ENCODE assay signal across 8 cellular contexts in the genomic region with DNA sequence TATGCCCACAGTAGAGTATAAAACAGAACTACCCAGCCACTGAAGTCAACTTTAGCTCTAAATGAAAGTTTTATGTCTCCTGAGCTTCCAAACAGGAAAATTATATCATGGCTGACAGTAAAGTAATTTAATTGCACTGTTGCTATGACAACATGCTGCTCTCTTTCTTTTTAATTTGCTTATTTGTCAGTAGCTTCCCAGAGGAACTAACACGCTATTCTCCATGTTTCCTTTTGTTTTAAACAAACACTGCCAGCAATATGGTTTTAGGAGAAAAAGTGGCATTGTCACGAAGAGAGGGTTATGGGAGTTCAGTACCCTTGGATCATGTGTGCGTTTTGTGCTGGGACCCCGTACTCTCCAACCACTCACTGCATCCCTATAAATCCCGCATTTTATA. TPM values are rescaled to one million over a fixed set of nuclear protein-coding genes. Genes with fewer than 3 reads are reported as not detected.
DNase-seq lines count a peak whose midpoint lies in the region; ATAC-seq, FAIRE-seq and TF ChIP-seq lines count a peak whose summit lies in the region.

No MANE protein-coding gene starts in this region.

- H3K9me3 ChIP-seq in keratinocyte (ENCODE audit: control insufficient read depth, low read depth, low read length) (no peaks in the 10 kb centered on the region), stomach smooth muscle (ENCODE audit: control insufficient read depth in 2 of 2, low read length in 2 of 2) (no peaks in the 10 kb centered on the region)

- dilution Hi-C loops in keratinocyte (cut with MboI; ENCODE audit: extremely low pct_ligation_motif_present, low sequenced_read_pairs): no loop called here

- CTCF ChIA-PET in activated CD4-positive, alpha-beta T cell treated with anti-CD3 and anti-CD28 coated beads for 36 hours (lab: Charles Lee): interaction anchor here (0.7 to 1.3 kb wide), 3 partner anchors 15 to 28 kb away, joined by 3 read pairs; no protein-coding TSS in a partner anchor

- intact Hi-C loops in activated CD4-positive, alpha-beta T cell treated with anti-CD3 and anti-CD28 coated beads for 36 hours (cut with DNase I, micrococcal nuclease): loop anchor here (5.0 kb wide), 7 partner anchors 138 to 982 kb away; partner anchors contain the start of gene CALM1 (in 1 of the 2)

- H3K9me1 ChIP-seq in keratinocyte (ENCODE audit: control insufficient read depth, extremely low read depth, insufficient read depth, low read length): no peaks in the 10 kb centered on the region

- DNase-seq in activated CD4-positive, alpha-beta T cell treated with anti-CD3 and anti-CD28 coated beads for 36 hours: no peak
- DNase-seq in activated CD4-positive, alpha-beta T cell treated with anti-CD3 and anti-CD28 coated beads, Interleukin-2, amount 50 U/mL, for 1 hour: no peak
- no peak for DNase-seq in activated naive CD8-positive, alpha-beta T cell treated with anti-CD3 and anti-CD28 coated beads for 36 hours
- DNase-seq in keratinocyte (ENCODE audit: low read depth, low spot score) (no peak), kidney glomerular epithelial cell (lab: John Stamatoyannopoulos, UW) (no peak), NCI-H1694 (lab: John Stamatoyannopoulos, UW) (no peak)
- no peak for DNase-seq in NK-92 treated with Interleukin-12 subunit alpha and Interleukin-12 subunit beta, amount 100 ng/mL, for 24 hours (lab: John Stamatoyannopoulos, UW)

- no peaks in the 10 kb centered on the region for H3K9me3 Mint-ChIP-seq in activated CD4-positive, alpha-beta T cell treated with anti-CD3 and anti-CD28 coated beads for 36 hours (ENCODE audit: low read depth)
- no peaks in the 10 kb centered on the region for H3K9me3 Mint-ChIP-seq in activated naive CD8-positive, alpha-beta T cell treated with anti-CD3 and anti-CD28 coated beads for 36 hours

- no peaks in the 10 kb centered on the region for H3K27me3 Mint-ChIP-seq in activated CD4-positive, alpha-beta T cell treated with anti-CD3 and anti-CD28 coated beads for 36 hours
- H3K27me3 Mint-ChIP-seq in activated naive CD8-positive, alpha-beta T cell treated with anti-CD3 and anti-CD28 coated beads for 36 hours: no peaks in the 10 kb centered on the region

- peaks cover 19% of the 10 kb centered on the region for H3K4me1 ChIP-seq in keratinocyte (ENCODE audit: control insufficient read depth, extremely low read depth, insufficient read depth, low read length)
- H3K4me1 ChIP-seq in stomach smooth muscle (ENCODE audit: control insufficient read depth, insufficient read depth, low read length): peaks cover 17% of the 10 kb centered on the region

- POLR2A ChIA-PET in activated CD4-positive, alpha-beta T cell treated with anti-CD3 and anti-CD28 coated beads for 36 hours (lab: Charles Lee): interaction anchor here (0.6 to 1.3 kb wide), 3 partner anchors 14 to 70 kb away, joined by 3 to 8 read pairs (median 4); no protein-coding TSS in a partner anchor

- H3K4me3 ChIP-seq in keratinocyte (ENCODE audit: control insufficient read depth in 2 of 3, extremely low read depth in 1 of 3, insufficient read depth in 2 of 3, low read depth in 1 of 3, low read length in 3 of 3): peak overlapping the region in 1 of 3 experiments; percentile 24
- H3K4me3 ChIP-seq in stomach smooth muscle (ENCODE audit: low read length in 2 of 2): peak overlapping the region; percentile 42 to 90

- H3K27ac ChIP-seq in keratinocyte (ENCODE audit: control insufficient read depth, insufficient read depth, low read length) (peak overlapping the region; percentile 13), stomach smooth muscle (ENCODE audit: low read length) (peak overlapping the region; percentile 87)

- H3K79me2 ChIP-seq in keratinocyte (ENCODE audit: control insufficient read depth, insufficient read depth, low read length): peaks cover 2% of the 10 kb centered on the region

- H3K4me2 ChIP-seq in keratinocyte (ENCODE audit: control insufficient read depth, extremely low read depth, insufficient read depth, low read depth, low read length): peak overlapping the region; percentile 96

- peaks cover 0 to 6% of the 10 kb centered on the region in 2 experiments for H3K36me3 ChIP-seq in keratinocyte (ENCODE audit: control insufficient read depth in 2 of 2, extremely low read depth in 1 of 2, insufficient read depth in 2 of 2, low read length in 2 of 2)
- H3K36me3 ChIP-seq in stomach smooth muscle (ENCODE audit: control insufficient read depth in 2 of 2, insufficient read depth in 2 of 2, low read length in 2 of 2): peaks cover 4 to 7% of the 10 kb centered on the region in 2 donors

- no peak for ATAC-seq in activated CD4-positive, alpha-beta T cell treated with anti-CD3 and anti-CD28 coated beads for 36 hours

- peak overlapping the region; percentile 51 for H3K27ac Mint-ChIP-seq in activated CD4-positive, alpha-beta T cell treated with anti-CD3 and anti-CD28 coated beads for 36 hours
- H3K27ac Mint-ChIP-seq in activated naive CD8-positive, alpha-beta T cell treated with anti-CD3 and anti-CD28 coated beads for 36 hours: peak overlapping the region; percentile 20

- H3K4me3 Mint-ChIP-seq in activated CD4-positive, alpha-beta T cell treated with anti-CD3 and anti-CD28 coated beads for 36 hours: peak overlapping the region; percentile 67
- peak overlapping the region; percentile 92 for H3K4me3 Mint-ChIP-seq in activated naive CD8-positive, alpha-beta T cell treated with anti-CD3 and anti-CD28 coated beads for 36 hours

- peaks cover 50% of the 10 kb centered on the region for H3K36me3 Mint-ChIP-seq in activated CD4-positive, alpha-beta T cell treated with anti-CD3 and anti-CD28 coated beads for 36 hours (ENCODE audit: low read depth)
- H3K36me3 Mint-ChIP-seq in activated naive CD8-positive, alpha-beta T cell treated with anti-CD3 and anti-CD28 coated beads for 36 hours: peaks cover 63% of the 10 kb centered on the region

- no peaks in the 10 kb centered on the region for H4K20me1 ChIP-seq in keratinocyte (ENCODE audit: control insufficient read depth, extremely low read depth, insufficient read depth, low read length)

- FAIRE-seq in keratinocyte (lab: Jason Lieb, UNC): no peak

- H3K9ac ChIP-seq in keratinocyte (ENCODE audit: control insufficient read depth, extremely low read depth, insufficient read depth, low read length) (peak overlapping the region; percentile 83), stomach smooth muscle (ENCODE audit: low read length in 2 of 2) (peak overlapping the region in 1 of 2 donors; percentile 91)

- no peaks in the 10 kb centered on the region for H3K27me3 ChIP-seq in keratinocyte (ENCODE audit: control insufficient read depth, extremely low read depth, insufficient read depth, low read length)
- no peaks in the 10 kb centered on the region for H3K27me3 ChIP-seq in stomach smooth muscle (ENCODE audit: control insufficient read depth in 1 of 2, insufficient read depth in 2 of 2, low read length in 2 of 2)

- no peak overlapping the region for H2AFZ ChIP-seq in keratinocyte (ENCODE audit: control insufficient read depth, low read length)

- peaks cover 53% of the 10 kb centered on the region for H3K4me1 Mint-ChIP-seq in activated CD4-positive, alpha-beta T cell treated with anti-CD3 and anti-CD28 coated beads for 36 hours
- peaks cover 60% of the 10 kb centered on the region for H3K4me1 Mint-ChIP-seq in activated naive CD8-positive, alpha-beta T cell treated with anti-CD3 and anti-CD28 coated beads for 36 hours

- no peak for TF ChIP-seq CTCF in keratinocyte (optimal IDR thresholded peaks at IDR 0.05 in 1 of 3, IDR thresholded peaks at IDR 0.05 in 1 of 3, conservative IDR thresholded peaks at IDR 0.05 in 1 of 3; ENCODE audit: extremely low read depth in 1 of 3, insufficient read depth in 2 of 3, low read length in 3 of 3)

RNA-seq across cellular contexts. Expression of gene FOXN3, which starts 1.9 kb away (rescaled TPM):
- 10 to 100 TPM; 69.1 to 76.3 TPM for total RNA-seq in activated CD4-positive, alpha-beta T cell treated with anti-CD3 and anti-CD28 coated beads for 36 hours
- total RNA-seq in activated naive CD8-positive, alpha-beta T cell treated with anti-CD3 and anti-CD28 coated beads for 36 hours: 10 to 100 TPM; 80.1 to 82.4 TPM
- 10.1 to 10.6 TPM (median 10.2 TPM) in 3 replicates for polyA plus RNA-seq in keratinocyte
- polyA plus RNA-seq in keratinocyte (2011; ENCODE audit: low read depth): 5.7 TPM
- 11.2 and 11.5 TPM in 2 replicates for polyA plus RNA-seq in keratinocyte (2011; cell fraction: cytosol; rRNA removed)
- polyA plus RNA-seq in keratinocyte (2011; cell fraction: nucleus; rRNA removed): 10.5 and 13.4 TPM in 2 replicates
- 8.1 and 9.7 TPM in 2 replicates for polyA plus RNA-seq in keratinocyte (2012; ENCODE audit: low replicate concordance)
- polyA minus RNA-seq in keratinocyte: 27.5 to 28.6 TPM (median 28.3 TPM) in 3 replicates
- polyA minus RNA-seq in keratinocyte (2011; cell fraction: cytosol; rRNA and poly(A)+ RNA removed): 14.6 TPM
- polyA minus RNA-seq in keratinocyte (2011; cell fraction: nucleus; rRNA and poly(A)+ RNA removed): 29.0 and 31.9 TPM in 2 replicates
